In the genomic region with DNA sequence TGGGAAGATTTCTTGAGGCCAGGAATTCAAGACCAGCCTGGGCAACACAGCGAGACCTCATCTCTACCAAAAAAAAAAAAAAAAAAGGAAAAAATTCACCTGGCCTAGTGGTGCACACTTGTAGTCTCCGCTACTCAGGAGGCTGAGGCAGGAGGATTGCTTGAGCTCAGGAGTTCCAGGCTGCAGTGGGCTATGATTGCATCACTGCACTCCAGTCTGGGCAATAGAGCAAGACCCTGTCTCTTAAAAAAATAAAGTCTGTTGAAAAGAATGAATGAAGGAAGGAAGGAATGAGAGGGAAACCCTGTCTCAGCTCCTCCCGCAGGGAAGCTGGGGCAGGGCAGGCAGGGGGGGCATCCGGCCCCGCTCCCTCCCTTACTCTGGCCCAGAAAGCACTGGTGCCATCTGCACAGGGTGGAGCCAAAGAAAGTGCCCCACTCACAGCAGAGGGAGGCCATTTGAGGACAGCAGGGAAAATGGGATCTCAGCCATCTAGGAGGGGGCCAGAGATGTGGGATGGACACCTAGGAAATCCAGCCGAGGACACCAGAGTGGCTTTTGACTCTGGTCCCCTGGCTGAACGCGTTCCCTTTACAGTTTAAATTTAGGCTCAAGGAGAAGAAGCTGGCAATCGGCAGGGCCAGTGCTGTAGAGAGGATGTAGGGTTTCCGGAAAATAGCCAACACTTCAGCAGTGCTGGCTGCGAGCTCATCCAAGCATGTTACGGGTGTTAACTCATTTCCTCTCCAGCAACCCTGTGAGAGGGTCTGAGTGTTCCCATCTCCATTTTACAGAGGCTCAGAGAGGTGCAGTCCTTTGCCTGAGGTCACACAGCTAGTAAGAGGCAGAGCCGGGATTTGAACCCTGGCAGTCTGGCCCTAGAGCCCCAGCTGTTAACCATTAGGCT, we compare ENCODE assay signal across 10 cellular contexts. TPM values are rescaled to one million over a fixed set of nuclear protein-coding genes. Genes with fewer than 3 reads are reported as not detected.
DNase-seq lines count a peak whose midpoint lies in the region; ATAC-seq and TF ChIP-seq lines count a peak whose summit lies in the region.
"Had no signal": no experiment of that assay in that cellular context is flagged by ENCODE, and none has a peak within 500 bp of the region (broad histone marks: within the 10 kb centered on the region; RNA-seq: fewer than 3 reads in every experiment).

No MANE protein-coding gene starts in this region.

- no peak overlapping the region for H3K18ac ChIP-seq in neuronal stem cell (ENCODE audit: low read length)

- H2BK5ac ChIP-seq in neuronal stem cell (ENCODE audit: low read length): no peak overlapping the region

- no peaks in the 10 kb centered on the region for H3K9me3 Mint-ChIP-seq in activated naive CD8-positive, alpha-beta T cell treated with anti-CD3 and anti-CD28 coated beads, Interleukin-2, amount 50 U/mL, for 24 hours

- no peak overlapping the region for H3K14ac ChIP-seq in neuronal stem cell (ENCODE audit: low read length)

- no peak overlapping the region for H2BK12ac ChIP-seq in neuronal stem cell (ENCODE audit: low read length)

- no peak overlapping the region for H4K91ac ChIP-seq in neuronal stem cell (ENCODE audit: low read depth, low read length, poor library complexity)

- no peak overlapping the region for H3K4me2 ChIP-seq in neuronal stem cell (ENCODE audit: insufficient read depth, low read length, poor library complexity, severe bottlenecking)

- H2BK15ac ChIP-seq in neuronal stem cell (ENCODE audit: low read length): no peak overlapping the region

- no peak for TF ChIP-seq CTCF in spleen (IDR thresholded peaks at IDR 0.05 in 8 of 11, conservative IDR thresholded peaks at IDR 0.05 in 3 of 11)

- H3K4me1 ChIP-seq in spleen (peaks cover 44 to 62% (median 56%) of the 10 kb centered on the region in 6 donors), neuronal stem cell (ENCODE audit: control insufficient read depth in 2 of 2, insufficient read depth in 1 of 2, low read depth in 1 of 2, low read length in 2 of 2) (peaks cover 14 to 17% of the 10 kb centered on the region in 2 donors)

- DNase-seq in NCI-H446 (lab: John Stamatoyannopoulos, UW) (peak; percentile 80 to 85), foreskin melanocyte (peak; percentile 35), spleen (no peak), neuronal stem cell (ENCODE audit: low spot score) (no peak), NCI-H1105 treated with DMSO at 0.1 percent for 48 hours (lab: John Stamatoyannopoulos, UW) (no peak)
- DNase-seq in activated CD4-positive, CD25-positive, alpha-beta regulatory T cell treated with anti-CD3 and anti-CD28 coated beads, Interleukin-2, amount 50 U/mL, for 72 hours: no peak
- DNase-seq in activated naive CD8-positive, alpha-beta T cell treated with anti-CD3 and anti-CD28 coated beads, Interleukin-2, amount 50 U/mL, for 24 hours: no peak
- DNase-seq: activated effector memory CD4-positive, alpha-beta T cell treated with anti-CD3 and anti-CD28 coated beads, Interleukin-2, amount 50 U/mL, for 16 hours had no signal

- H3K23ac ChIP-seq in neuronal stem cell (ENCODE audit: low read depth, low read length, poor library complexity): no peak overlapping the region

- no peak overlapping the region for H2AFZ ChIP-seq in neuronal stem cell (ENCODE audit: low read length)

- H3K27me3 Mint-ChIP-seq in activated naive CD8-positive, alpha-beta T cell treated with anti-CD3 and anti-CD28 coated beads, Interleukin-2, amount 50 U/mL, for 24 hours: peaks cover 14% of the 10 kb centered on the region

- H3K4me1 Mint-ChIP-seq in activated naive CD8-positive, alpha-beta T cell treated with anti-CD3 and anti-CD28 coated beads, Interleukin-2, amount 50 U/mL, for 24 hours: peaks cover 19% of the 10 kb centered on the region

- H3K9me3 ChIP-seq in spleen: no peaks in the 10 kb centered on the region
- H3K9me3 ChIP-seq in neuronal stem cell (replicated peaks in 1 of 2; ENCODE audit: control insufficient read depth in 2 of 2, insufficient read depth in 1 of 2, low read depth in 1 of 2, low read length in 2 of 2): no peaks in the 10 kb centered on the region

- H4K8ac ChIP-seq in neuronal stem cell (ENCODE audit: low read depth, low read length): no peak overlapping the region

- ATAC-seq in GM18511 (IDR thresholded peaks at IDR 0.05; ENCODE audit: unreplicated experiment): peak; percentile 77
- ATAC-seq in activated naive CD8-positive, alpha-beta T cell treated with anti-CD3 and anti-CD28 coated beads, Interleukin-2, amount 50 U/mL, for 24 hours: no peak

- no peak overlapping the region for H3K4me3 Mint-ChIP-seq in activated naive CD8-positive, alpha-beta T cell treated with anti-CD3 and anti-CD28 coated beads, Interleukin-2, amount 50 U/mL, for 24 hours

- WGBS in spleen, 5 donors: 18 to 50% (median 34%) methylated on average over 12 to 13 of the region's 13 CpGs
- no CpG with 5 or more reads among the region's 13 CpGs for WGBS in neuronal stem cell (ENCODE audit: extremely low coverage in 2 of 2, insufficient read length in 2 of 2, insufficient replicate concordance in 1 of 2), 2 donors

- H3K79me1 ChIP-seq in neuronal stem cell (ENCODE audit: low read depth, low read length): peaks cover 2% of the 10 kb centered on the region

- peaks cover 0 to 25% (median 0%) of the 10 kb centered on the region in 7 donors for H3K27me3 ChIP-seq in spleen (replicated peaks in 1 of 7)
- peaks cover 0 to 10% (median 0%) of the 10 kb centered on the region in 3 experiments for H3K27me3 ChIP-seq in neuronal stem cell (ENCODE audit: control insufficient read depth in 3 of 3, insufficient read depth in 3 of 3, low read depth in 1 of 3, low read length in 3 of 3)

- peak overlapping the region in 1 of 8 donors; percentile 21 for H3K4me3 ChIP-seq in spleen
- H3K4me3 ChIP-seq in neuronal stem cell (ENCODE audit: low read length in 2 of 2): no peak overlapping the region

- no peak overlapping the region for H3K27ac Mint-ChIP-seq in activated naive CD8-positive, alpha-beta T cell treated with anti-CD3 and anti-CD28 coated beads, Interleukin-2, amount 50 U/mL, for 24 hours

- H3K9ac ChIP-seq in neuronal stem cell (ENCODE audit: low read depth, low read length, poor library complexity): no peak overlapping the region

- intact Hi-C loops in spleen (cut with DNase I; ENCODE audit: low total_unique reads): no loop called here

- no peak overlapping the region for H2AK5ac ChIP-seq in neuronal stem cell (ENCODE audit: low read depth, low read length)

- no peak for TF ChIP-seq POLR2A in spleen (IDR thresholded peaks at IDR 0.05)

- H3K36me3 Mint-ChIP-seq in activated naive CD8-positive, alpha-beta T cell treated with anti-CD3 and anti-CD28 coated beads, Interleukin-2, amount 50 U/mL, for 24 hours (ENCODE audit: low read depth): no peaks in the 10 kb centered on the region

- H3K4ac ChIP-seq in neuronal stem cell (ENCODE audit: low read length): no peak overlapping the region

- H3K36me3 ChIP-seq in spleen (peaks cover 0 to 16% (median 0%) of the 10 kb centered on the region in 6 donors), neuronal stem cell (replicated peaks in 1 of 2; ENCODE audit: control insufficient read depth in 2 of 2, insufficient read depth in 2 of 2, low read length in 2 of 2) (peaks cover 0 to 3% of the 10 kb centered on the region in 2 donors)

- H2BK120ac ChIP-seq in neuronal stem cell (ENCODE audit: low read depth, low read length): no peak overlapping the region

- peak overlapping the region in 7 of 8 donors; percentile 60 to 82 (median 79) for H3K27ac ChIP-seq in spleen
- H3K27ac ChIP-seq in neuronal stem cell (replicated peaks; ENCODE audit: low read length): no peak overlapping the region

RNA-seq across cellular contexts. Expression of a gene that starts 3.6 kb away (rescaled TPM):
- total RNA-seq in spleen: 1 to 10 TPM; 1.0 to 4.3 (median 2.4) TPM
- 1 to 10 TPM in 2 of 3 donors, under 1 TPM in 1; 0.86 to 2.4 (median 1.1) TPM for polyA plus RNA-seq in spleen
- polyA plus RNA-seq in neuronal stem cell (2013, experiment 1 of 2): 0.36 TPM
- polyA plus RNA-seq in neuronal stem cell (2013, experiment 2 of 2): 0.28 TPM
- total RNA-seq: myocyte had no signal

RNA-seq across cellular contexts. Expression of a gene that starts 7.7 kb away (rescaled TPM):
- 10 to 100 TPM; 11.3 to 28.1 (median 16.7) TPM for total RNA-seq in spleen
- 1 to 10 TPM; 3.7 to 7.4 (median 5.9) TPM for polyA plus RNA-seq in spleen
- polyA plus RNA-seq in neuronal stem cell (2013, experiment 1 of 2): 2.8 TPM
- 2.8 TPM for polyA plus RNA-seq in neuronal stem cell (2013, experiment 2 of 2)

RNA-seq across cellular contexts. Expression of a gene that starts 37.8 kb away (rescaled TPM):
- total RNA-seq in spleen: 100 to 1,000 TPM in 5 of 7 donors, 10 to 100 TPM in 2; 80.3 to 177 (median 118) TPM
- polyA plus RNA-seq in spleen: 10 to 100 TPM; 30.0 to 63.2 (median 30.4) TPM
- polyA plus RNA-seq in neuronal stem cell (2013, experiment 1 of 2): 74.8 TPM
- polyA plus RNA-seq in neuronal stem cell (2013, experiment 2 of 2): 73.3 TPM

Comparison
In these comparisons a context has a peak if more than half of its experiments do, and no peak if none do; other contexts are left out.
1. DNase-seq: peak in NCI-H446 (2 of 2) and foreskin melanocyte (single experiment); none in spleen (single experiment), activated CD4-positive, CD25-positive, alpha-beta regulatory T cell treated with anti-CD3 and anti-CD28 coated beads, Interleukin-2, amount 50 U/mL, for 72 hours (single experiment), neuronal stem cell (single experiment), NCI-H1105 treated with DMSO at 0.1 percent for 48 hours (single experiment) and activated naive CD8-positive, alpha-beta T cell treated with anti-CD3 and anti-CD28 coated beads, Interleukin-2, amount 50 U/mL, for 24 hours (single experiment).